ENCODE assay signal across 12 cellular contexts in the genomic region with DNA sequence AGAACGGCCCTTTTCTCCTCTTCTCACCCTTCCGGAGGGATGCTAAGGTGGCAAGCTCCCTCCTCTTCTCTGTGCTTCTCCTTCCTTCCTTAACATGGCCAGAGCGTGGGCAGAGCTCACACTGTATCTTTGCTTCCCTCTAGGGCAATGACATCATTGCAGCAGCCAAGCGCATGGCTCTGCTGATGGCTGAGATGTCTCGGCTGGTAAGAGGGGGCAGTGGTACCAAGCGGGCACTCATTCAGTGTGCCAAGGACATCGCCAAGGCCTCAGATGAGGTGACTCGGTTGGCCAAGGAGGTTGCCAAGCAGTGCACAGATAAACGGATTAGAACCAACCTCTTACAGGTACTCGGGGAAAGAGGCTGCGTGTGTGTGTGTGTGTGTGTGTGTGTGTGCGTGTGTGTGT. TPM values are rescaled to one million over a fixed set of nuclear protein-coding genes. Genes with fewer than 3 reads are reported as not detected.
A peak's percentile ranks its signal among the peaks of the same experiment; 100 is the strongest.
DNase-seq lines count a peak whose midpoint lies in the region; ATAC-seq and TF ChIP-seq lines count a peak whose summit lies in the region.
"Had no signal": no experiment of that assay in that cellular context is flagged by ENCODE, and none has a peak within 500 bp of the region (broad histone marks: within the 10 kb centered on the region; RNA-seq: fewer than 3 reads in every experiment).

No MANE protein-coding gene starts in this region.

- no peak for DNase-seq in fibroblast of lung (ENCODE audit: low read depth in 2 of 2)
- no peak for DNase-seq in neural progenitor cell (ENCODE audit: low spot score)
- no peak for DNase-seq in T1000 (lab: John Stamatoyannopoulos, UW)
- DNase-seq: activated CD4-positive, alpha-beta T cell treated with anti-CD3 and anti-CD28 coated beads, Interleukin-2, amount 10 ng/mL, durations not matched to agents 24 days and 14 days; activated gamma-delta T cell treated with Interleukin-2 at 50 U/mL for 16 hours; NCI-H1930 had no signal

- no peak overlapping the region for H3K4me3 Mint-ChIP-seq in neural progenitor cell
- H3K4me3 Mint-ChIP-seq: activated CD4-positive, alpha-beta T cell treated with anti-CD3 and anti-CD28 coated beads, Interleukin-2, amount 10 ng/mL, durations not matched to agents 24 days and 14 days had no signal

- H3K9ac ChIP-seq in fibroblast of lung (ENCODE audit: insufficient read depth, low read length): no peak overlapping the region
- H3K9ac ChIP-seq in neural progenitor cell: no peak overlapping the region

- H3K79me2 ChIP-seq in ACC112 (ENCODE audit: control insufficient read depth, insufficient read depth, low read length, unreplicated experiment) (no peaks in the 10 kb centered on the region), fibroblast of lung (ENCODE audit: control insufficient read depth, insufficient read depth, low read length) (peaks cover 24% of the 10 kb centered on the region), neural progenitor cell (ENCODE audit: low read depth) (no peaks in the 10 kb centered on the region)

- H3K36me3 ChIP-seq in ACC112 (ENCODE audit: insufficient read depth, low read length) (peaks cover 51% of the 10 kb centered on the region), fibroblast of lung (ENCODE audit: control insufficient read depth, insufficient read depth, low read length) (peaks cover 35% of the 10 kb centered on the region), neural progenitor cell (peaks cover 6% of the 10 kb centered on the region)

- peaks cover 6% of the 10 kb centered on the region for H3F3A ChIP-seq in neural progenitor cell (ENCODE audit: low read depth)

- H3K9me3 Mint-ChIP-seq in neural progenitor cell: no peaks in the 10 kb centered on the region
- H3K9me3 Mint-ChIP-seq: activated CD4-positive, alpha-beta T cell treated with anti-CD3 and anti-CD28 coated beads, Interleukin-2, amount 10 ng/mL, durations not matched to agents 24 days and 14 days had no signal

- peaks cover 65% of the 10 kb centered on the region for H3K36me3 Mint-ChIP-seq in neural progenitor cell

- ATAC-seq in SK-N-SH treated with all-trans-retinoic acid at 6 μM for 48 hours: peak; percentile 5; the same call in 2 of the 3 replicates
- ATAC-seq in HG02588 (IDR thresholded peaks at IDR 0.05; ENCODE audit: unreplicated experiment): no peak
- no peak for ATAC-seq in GM21526 (IDR thresholded peaks at IDR 0.05; ENCODE audit: low FRiP score, unreplicated experiment)
- no peak for ATAC-seq in HG02884 (IDR thresholded peaks at IDR 0.05; ENCODE audit: unreplicated experiment)

- H3K4me1 Mint-ChIP-seq in neural progenitor cell: no peaks in the 10 kb centered on the region

- no peaks in the 10 kb centered on the region for H4K20me1 ChIP-seq in fibroblast of lung (ENCODE audit: control insufficient read depth, extremely low read depth, insufficient read depth, low read length)
- H4K20me1 ChIP-seq in neural progenitor cell (ENCODE audit: low read depth): peaks cover 5% of the 10 kb centered on the region

- H3K4me2 ChIP-seq in fibroblast of lung (ENCODE audit: extremely low read depth, insufficient read depth, low read length) (no peak overlapping the region), neural progenitor cell (no peak overlapping the region)

- H3K4me1 ChIP-seq in ACC112 (ENCODE audit: control insufficient read depth, insufficient read depth, low read length, unreplicated experiment) (peaks cover 25% of the 10 kb centered on the region), fibroblast of lung (ENCODE audit: control insufficient read depth, extremely low read depth, insufficient read depth, low read length) (peaks cover 8% of the 10 kb centered on the region), neural progenitor cell (no peaks in the 10 kb centered on the region)
- H3K4me1 ChIP-seq: vagina had no signal

- H3K27ac ChIP-seq in ACC112 (ENCODE audit: low read depth, low read length): peak overlapping the region; percentile 28
- H3K27ac ChIP-seq in fibroblast of lung (ENCODE audit: insufficient read depth, low read length): peak overlapping the region; percentile 8
- no peak overlapping the region for H3K27ac ChIP-seq in neural progenitor cell
- H3K27ac ChIP-seq: vagina had no signal

- no peak overlapping the region for H2AFZ ChIP-seq in ACC112 (ENCODE audit: low read length, unreplicated experiment)
- no peak overlapping the region for H2AFZ ChIP-seq in fibroblast of lung (ENCODE audit: low read length)
- H2AFZ ChIP-seq in neural progenitor cell (replicated peaks): no peak overlapping the region

- TF ChIP-seq CTCF in fibroblast of lung (conservative IDR thresholded peaks at IDR 0.05 in 1 of 2, IDR thresholded peaks at IDR 0.05 in 1 of 2; ENCODE audit: low read depth in 1 of 2, low read length in 2 of 2): no peak
- no peak for TF ChIP-seq CTCF in neural progenitor cell (IDR thresholded peaks at IDR 0.05)

- no peaks in the 10 kb centered on the region for H3K27me3 ChIP-seq in ACC112 (ENCODE audit: insufficient read depth, low read length)
- no peaks in the 10 kb centered on the region for H3K27me3 ChIP-seq in fibroblast of lung (ENCODE audit: control insufficient read depth, insufficient read depth, low read length)
- H3K27me3 ChIP-seq in neural progenitor cell: no peaks in the 10 kb centered on the region
- H3K27me3 ChIP-seq: vagina had no signal

- H3K4me3 ChIP-seq in ACC112 (ENCODE audit: low read depth, low read length) (no peak overlapping the region), fibroblast of lung (replicated peaks in 1 of 4; ENCODE audit: control extremely low read depth in 1 of 4, insufficient read depth in 1 of 4, low read depth in 3 of 4, low read length in 4 of 4) (no peak overlapping the region), neural progenitor cell (no peak overlapping the region)
- H3K4me3 ChIP-seq: vagina had no signal

- H3K9me3 ChIP-seq in fibroblast of lung (ENCODE audit: control insufficient read depth, insufficient read depth, low read depth, low read length): no peaks in the 10 kb centered on the region
- H3K9me3 ChIP-seq in neural progenitor cell (ENCODE audit: low read depth): no peaks in the 10 kb centered on the region
- H3K9me3 ChIP-seq: vagina had no signal

- peak overlapping the region; percentile 27 for H3K27ac Mint-ChIP-seq in neural progenitor cell
- H3K27ac Mint-ChIP-seq: activated CD4-positive, alpha-beta T cell treated with anti-CD3 and anti-CD28 coated beads, Interleukin-2, amount 10 ng/mL, durations not matched to agents 24 days and 14 days had no signal

- H3K27me3 Mint-ChIP-seq in neural progenitor cell (ENCODE audit: insufficient read depth, low read depth): no peaks in the 10 kb centered on the region
- H3K27me3 Mint-ChIP-seq: activated CD4-positive, alpha-beta T cell treated with anti-CD3 and anti-CD28 coated beads, Interleukin-2, amount 10 ng/mL, durations not matched to agents 24 days and 14 days had no signal

TF ChIP-seq in SK-N-SH treated with all-trans-retinoic acid at 6 μM for 48 hours, 23 proteins besides CTCF, POLR2A, EP300 and RAD21 (continues in another document):
- TF ChIP-seq, protein P1, sequence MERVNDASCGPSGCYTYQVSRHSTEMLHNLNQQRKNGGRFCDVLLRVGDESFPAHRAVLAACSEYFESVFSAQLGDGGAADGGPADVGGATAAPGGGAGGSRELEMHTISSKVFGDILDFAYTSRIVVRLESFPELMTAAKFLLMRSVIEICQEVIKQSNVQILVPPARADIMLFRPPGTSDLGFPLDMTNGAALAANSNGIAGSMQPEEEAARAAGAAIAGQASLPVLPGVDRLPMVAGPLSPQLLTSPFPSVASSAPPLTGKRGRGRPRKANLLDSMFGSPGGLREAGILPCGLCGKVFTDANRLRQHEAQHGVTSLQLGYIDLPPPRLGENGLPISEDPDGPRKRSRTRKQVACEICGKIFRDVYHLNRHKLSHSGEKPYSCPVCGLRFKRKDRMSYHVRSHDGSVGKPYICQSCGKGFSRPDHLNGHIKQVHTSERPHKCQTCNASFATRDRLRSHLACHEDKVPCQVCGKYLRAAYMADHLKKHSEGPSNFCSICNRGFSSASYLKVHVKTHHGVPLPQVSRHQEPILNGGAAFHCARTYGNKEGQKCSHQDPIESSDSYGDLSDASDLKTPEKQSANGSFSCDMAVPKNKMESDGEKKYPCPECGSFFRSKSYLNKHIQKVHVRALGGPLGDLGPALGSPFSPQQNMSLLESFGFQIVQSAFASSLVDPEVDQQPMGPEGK (CRISPR knock-in tag; IDR thresholded peaks at IDR 0.05; ENCODE audit: borderline replicate concordance): no peak
- TF ChIP-seq ESRRG (CRISPR knock-in tag; IDR thresholded peaks at IDR 0.05) (no peak), ZNF8 (CRISPR knock-in tag; IDR thresholded peaks at IDR 0.05) (no peak), ZC3H10 (CRISPR knock-in tag; IDR thresholded peaks at IDR 0.05) (no peak), ZFP3 (CRISPR knock-in tag; IDR thresholded peaks at IDR 0.05) (no peak), ZFP30 (CRISPR knock-in tag; IDR thresholded peaks at IDR 0.05) (no peak), GLIS3 (CRISPR knock-in tag; IDR thresholded peaks at IDR 0.05) (no peak), ARNTL (CRISPR knock-in tag; IDR thresholded peaks at IDR 0.05; ENCODE audit: borderline replicate concordance, low read depth) (no peak), OSR1 (CRISPR knock-in tag; IDR thresholded peaks at IDR 0.05) (no peak)
- TF ChIP-seq, protein P2, sequence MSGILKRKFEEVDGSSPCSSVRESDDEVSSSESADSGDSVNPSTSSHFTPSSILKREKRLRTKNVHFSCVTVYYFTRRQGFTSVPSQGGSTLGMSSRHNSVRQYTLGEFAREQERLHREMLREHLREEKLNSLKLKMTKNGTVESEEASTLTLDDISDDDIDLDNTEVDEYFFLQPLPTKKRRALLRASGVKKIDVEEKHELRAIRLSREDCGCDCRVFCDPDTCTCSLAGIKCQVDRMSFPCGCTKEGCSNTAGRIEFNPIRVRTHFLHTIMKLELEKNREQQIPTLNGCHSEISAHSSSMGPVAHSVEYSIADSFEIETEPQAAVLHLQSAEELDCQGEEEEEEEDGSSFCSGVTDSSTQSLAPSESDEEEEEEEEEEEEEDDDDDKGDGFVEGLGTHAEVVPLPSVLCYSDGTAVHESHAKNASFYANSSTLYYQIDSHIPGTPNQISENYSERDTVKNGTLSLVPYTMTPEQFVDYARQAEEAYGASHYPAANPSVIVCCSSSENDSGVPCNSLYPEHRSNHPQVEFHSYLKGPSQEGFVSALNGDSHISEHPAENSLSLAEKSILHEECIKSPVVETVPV (CRISPR knock-in tag; IDR thresholded peaks at IDR 0.05): no peak

RNA-seq across cellular contexts. Expression of a gene that starts 36.6 kb away (rescaled TPM):
- 21.8 and 28.4 TPM in 2 replicates for total RNA-seq in fibroblast of lung
- polyA plus RNA-seq in fibroblast of lung: 46.1 and 55.3 TPM in 2 replicates
- 27.4 and 29.1 TPM in 2 replicates for polyA plus RNA-seq in fibroblast of lung (2012)
- polyA minus RNA-seq in fibroblast of lung (ENCODE audit: low replicate concordance): 15.3 and 15.7 TPM in 2 replicates
- total RNA-seq in neural progenitor cell (ENCODE audit: low replicate concordance): 47.2 and 58.3 TPM in 2 replicates

RNA-seq across cellular contexts. Expression of a gene that starts 37.0 kb away (rescaled TPM):
- 18.2 and 25.3 TPM in 2 replicates for total RNA-seq in fibroblast of lung
- polyA plus RNA-seq in fibroblast of lung: 44.2 and 47.8 TPM in 2 replicates
- polyA plus RNA-seq in fibroblast of lung (2012): 36.5 and 41.9 TPM in 2 replicates
- 5.7 and 6.2 TPM in 2 replicates for polyA minus RNA-seq in fibroblast of lung (ENCODE audit: low replicate concordance)
- total RNA-seq in neural progenitor cell (ENCODE audit: low replicate concordance): 33.5 and 50.9 TPM in 2 replicates
